In genomic region chr4:10085828-10086505, GRCh38 we compare ENCODE assay signal across 19 cellular contexts. TPM values are rescaled to one million over a fixed set of nuclear protein-coding genes. Genes with fewer than 3 reads are reported as not detected.
DNase-seq lines count a peak whose midpoint lies in the region; ATAC-seq and TF ChIP-seq lines count a peak whose summit lies in the region.
"Had no signal": no experiment of that assay in that cellular context is flagged by ENCODE, and none has a peak within 500 bp of the region (broad histone marks: within the 10 kb centered on the region; RNA-seq: fewer than 3 reads in every experiment).

No MANE protein-coding gene starts in this region.

- no peaks in the 10 kb centered on the region for H3K27me3 ChIP-seq in RWPE2 (ENCODE audit: insufficient read depth, poor library complexity, severe bottlenecking)
- no peaks in the 10 kb centered on the region for H3K27me3 ChIP-seq in left ventricle myocardium inferior (ENCODE audit: low read depth)
- no peaks in the 10 kb centered on the region for H3K27me3 ChIP-seq in gastrocnemius medialis
- H3K27me3 ChIP-seq: foreskin keratinocyte had no signal

- no peak for TF ChIP-seq POLR2A in gastrocnemius medialis (IDR thresholded peaks at IDR 0.05)

- H3K4me1 ChIP-seq in RWPE2 (ENCODE audit: insufficient read depth, poor library complexity, severe bottlenecking) (peaks cover 14% of the 10 kb centered on the region), left ventricle myocardium inferior (peaks cover 76% of the 10 kb centered on the region), gastrocnemius medialis (peaks cover 43 to 61% of the 10 kb centered on the region in 2 donors)

- peak; percentile 24 for DNase-seq in DMS79 treated with DMSO at 0.1 percent for 48 hours (lab: John Stamatoyannopoulos, UW)
- peak; percentile 41 for DNase-seq in RWPE2 (ENCODE audit: low spot score)
- no peak for DNase-seq in left ventricle myocardium inferior
- DNase-seq in gastrocnemius medialis = peak in 1 of 2 donors; percentile 10
- no peak for DNase-seq in GM13977 (ENCODE audit: low spot score)
- no peak for DNase-seq in NCI-H446 treated with DMSO at 0.1 percent for 48 hours (lab: John Stamatoyannopoulos, UW)
- DNase-seq: activated CD4-positive, alpha-beta T cell treated with anti-CD3 and anti-CD28 coated beads, Interleukin-2, amount 10 ng/mL, durations not matched to agents 7 days and 5 days; activated T-cell treated with anti-CD3 and anti-CD28 coated beads, Interleukin-2, amount 50 U/mL, for 48 hours; C1 segment of cervical spinal cord; DMS153; foreskin keratinocyte; NCI-H2081 treated with DMSO at 0.1 percent for 48 hours; NCI-H526; OCI-M1; retina had no signal

- peaks cover 98% of the 10 kb centered on the region for H3K36me3 ChIP-seq in RWPE2 (ENCODE audit: low read depth)
- peaks cover 99% of the 10 kb centered on the region for H3K36me3 ChIP-seq in left ventricle myocardium inferior
- peaks cover 0 to 80% of the 10 kb centered on the region in 2 donors for H3K36me3 ChIP-seq in gastrocnemius medialis

- no peak; the same call in 2 of the 3 replicates for ATAC-seq in RWPE2 (ENCODE audit: low read depth)
- ATAC-seq in gastrocnemius medialis = no peak
- ATAC-seq in GM19023 (IDR thresholded peaks at IDR 0.05; ENCODE audit: unreplicated experiment) = no peak
- ATAC-seq: foreskin keratinocyte had no signal

- H3K4me3 ChIP-seq in RWPE2 (ENCODE audit: severe bottlenecking) (no peak overlapping the region), left ventricle myocardium inferior (no peak overlapping the region), gastrocnemius medialis (no peak overlapping the region)
- H3K4me3 ChIP-seq: coronary artery, lung, SK-N-MC had no signal

- in situ Hi-C loops in gastrocnemius medialis (cut with MboI; ENCODE audit: low sequenced_read_pairs in 4 of 4) (no loop called here), GM13977 (cut with MboI; ENCODE audit: low pct_unique_long_range_greater_than_20kb, low sequenced_read_pairs, unreplicated experiment) (no loop called here)

- TF ChIP-seq CTCF in RWPE2 (IDR thresholded peaks at IDR 0.05; ENCODE audit: poor library complexity, severe bottlenecking) = no peak
- TF ChIP-seq CTCF in left ventricle myocardium inferior (IDR thresholded peaks at IDR 0.05; ENCODE audit: borderline replicate concordance) = no peak
- TF ChIP-seq CTCF in gastrocnemius medialis (IDR thresholded peaks at IDR 0.05 in 4 of 5, conservative IDR thresholded peaks at IDR 0.05 in 1 of 5) = no peak
- no peak for TF ChIP-seq CTCF in GM13977 (IDR thresholded peaks at IDR 0.05; ENCODE audit: extremely low read depth, insufficient read depth, missing control alignments)

- H3K27ac ChIP-seq in RWPE2 (ENCODE audit: poor library complexity, severe bottlenecking) (no peak overlapping the region), left ventricle myocardium inferior (replicated peaks) (peak overlapping the region; percentile 64), gastrocnemius medialis (peak overlapping the region; percentile 77 to 99 (median 84))
- H3K27ac ChIP-seq: foreskin keratinocyte, SK-N-MC had no signal

- intact Hi-C loops in left ventricle myocardium inferior (cut with micrococcal nuclease) (no loop called here), gastrocnemius medialis (cut with DNase I; ENCODE audit: low total_unique reads) (no loop called here)

- no peaks in the 10 kb centered on the region for H3K9me3 ChIP-seq in RWPE2 (ENCODE audit: severe bottlenecking)
- no peaks in the 10 kb centered on the region for H3K9me3 ChIP-seq in left ventricle myocardium inferior (replicated peaks)
- H3K9me3 ChIP-seq in gastrocnemius medialis = no peaks in the 10 kb centered on the region

RNA-seq across cellular contexts. Expression of gene WDR1, which starts 30.6 kb away (rescaled TPM):
- total RNA-seq in left ventricle myocardium inferior (157 TPM), gastrocnemius medialis (10 to 100 TPM; 57.3 to 84.2 (median 72.7) TPM)

Comparison
In these comparisons a context has a peak if more than half of its experiments do, and no peak if none do; other contexts are left out.
1. DNase-seq: peak in DMS79 treated with DMSO at 0.1 percent for 48 hours (single experiment) and RWPE2 (single experiment); none in left ventricle myocardium inferior (single experiment), GM13977 (single experiment) and NCI-H446 treated with DMSO at 0.1 percent for 48 hours (single experiment).